ENCODE assay signal across 8 cellular contexts in the genomic region with DNA sequence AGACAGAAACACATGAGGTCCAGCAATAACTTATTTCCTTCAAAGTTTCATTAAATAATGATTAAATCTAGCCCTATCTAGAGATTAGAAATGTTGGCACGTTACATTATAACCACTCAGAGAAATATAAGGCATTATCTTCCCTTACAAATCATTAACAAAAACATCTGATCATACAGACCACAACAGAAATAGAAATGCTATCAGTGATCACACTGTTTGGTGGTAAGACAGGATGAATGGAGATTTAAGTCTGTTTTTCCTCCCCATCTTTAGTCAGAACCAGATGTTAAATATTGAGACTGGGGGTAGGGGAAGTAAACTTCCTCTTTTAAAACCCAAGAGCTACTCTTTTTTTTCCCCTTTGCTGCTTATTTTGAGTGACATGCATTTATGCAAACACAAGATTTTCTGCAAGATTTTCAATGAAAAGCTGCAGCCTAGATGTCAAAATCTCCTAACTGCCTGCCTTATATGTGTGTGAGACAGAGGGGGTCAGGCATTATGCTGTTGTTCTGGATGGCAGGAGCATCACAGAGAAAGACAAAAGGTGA.
DNase-seq lines count a peak whose midpoint lies in the region; ATAC-seq and TF ChIP-seq lines count a peak whose summit lies in the region.

No MANE protein-coding gene starts in this region.

- peak; percentile 84 for ATAC-seq in GM21515 (IDR thresholded peaks at IDR 0.05; ENCODE audit: unreplicated experiment)
- ATAC-seq in HG03575 (IDR thresholded peaks at IDR 0.05; ENCODE audit: extremely low read depth, insufficient number of reproducible peaks, low FRiP score, unreplicated experiment) = peak; percentile 76

- H3K36me3 ChIP-seq in colonic mucosa = no peaks in the 10 kb centered on the region
- no peaks in the 10 kb centered on the region for H3K36me3 ChIP-seq in thyroid gland

- H3K27ac Mint-ChIP-seq in brain = peak overlapping the region in 3 of 5 experiments; percentile 10 to 24 (median 24)

- H3K4me1 ChIP-seq in colonic mucosa = no peaks in the 10 kb centered on the region
- H3K4me1 ChIP-seq in thyroid gland = no peaks in the 10 kb centered on the region

- peaks cover 30% of the 10 kb centered on the region for H3K36me3 Mint-ChIP-seq in brain

- TF ChIP-seq POLR2A in thyroid gland (IDR thresholded peaks at IDR 0.05) = no peak

- intact Hi-C loops in colonic mucosa (cut with DNase I) (no loop called here), thyroid gland (cut with DNase I) (no loop called here)

- peaks cover 3% of the 10 kb centered on the region for H3K27me3 Mint-ChIP-seq in brain

- H3K4me1 Mint-ChIP-seq in brain = peaks cover 59% of the 10 kb centered on the region

- H3K27ac ChIP-seq in colonic mucosa (no peak overlapping the region), thyroid gland (no peak overlapping the region)

- no peaks in the 10 kb centered on the region for H3K9me3 ChIP-seq in colonic mucosa
- no peaks in the 10 kb centered on the region for H3K9me3 ChIP-seq in thyroid gland

- peak overlapping the region in 1 of 5 experiments; percentile 18 for H3K4me3 Mint-ChIP-seq in brain

- peaks cover 6 to 13% (median 10%) of the 10 kb centered on the region in 5 experiments for H3K9me3 Mint-ChIP-seq in brain

- H3K27me3 ChIP-seq in colonic mucosa (no peaks in the 10 kb centered on the region), thyroid gland (no peaks in the 10 kb centered on the region)

- H3K9ac ChIP-seq in colonic mucosa (ENCODE audit: low read depth in 2 of 2, low read length in 2 of 2) = no peak overlapping the region

- H3K4me3 ChIP-seq in colonic mucosa (no peak overlapping the region), thyroid gland (replicated peaks in 1 of 3) (no peak overlapping the region)

- peak; percentile 19 for DNase-seq in GM10266 (ENCODE audit: extremely low spot score)
- no peak for DNase-seq in colonic mucosa
- no peak for DNase-seq in thyroid gland
- no peak for DNase-seq in NCI-H2171 (lab: John Stamatoyannopoulos, UW)
- no peak for DNase-seq in NCI-H1092 treated with DMSO at 0.1 percent for 48 hours (lab: John Stamatoyannopoulos, UW)

- TF ChIP-seq CTCF in GM10266 (IDR thresholded peaks at IDR 0.05; ENCODE audit: control insufficient read depth, insufficient read depth, low read depth, missing control alignments) (no peak), brain (conservative IDR thresholded peaks at IDR 0.05) (no peak), colonic mucosa (IDR thresholded peaks at IDR 0.05) (no peak), thyroid gland (IDR thresholded peaks at IDR 0.05) (no peak)

- 62 to 87% methylated on average over 1 of the region's 1 CpG for WGBS in thyroid gland, 2 donors
